In genomic region chr17:12522743-12523181, GRCh38 we compare ENCODE assay signal across 10 cellular contexts.
DNase-seq lines count a peak whose midpoint lies in the region; ATAC-seq and TF ChIP-seq lines count a peak whose summit lies in the region.
"Had no signal": no experiment of that assay in that cellular context is flagged by ENCODE, and none has a peak within 500 bp of the region (broad histone marks: within the 10 kb centered on the region; RNA-seq: fewer than 3 reads in every experiment).

No MANE protein-coding gene starts in this region.

- no peaks in the 10 kb centered on the region for H3K79me2 ChIP-seq in PC-9 (ENCODE audit: low read depth)

- H3K9ac ChIP-seq in mesenchymal stem cell (ENCODE audit: low read length) = no peak overlapping the region

- no peak overlapping the region for H2BK15ac ChIP-seq in mesenchymal stem cell (ENCODE audit: low read depth, poor library complexity, severe bottlenecking)

- BruUV-seq in PC-9 (replicated peaks; lab: Mats Ljungman, UMichigan) = no TSS peak

- no peaks in the 10 kb centered on the region for H3K79me1 ChIP-seq in mesenchymal stem cell (replicated peaks; ENCODE audit: low read length, poor library complexity, severe bottlenecking)

- TF ChIP-seq EP300 in gastroesophageal sphincter (IDR thresholded peaks at IDR 0.05) = no peak

- H3K4me1 ChIP-seq in mesenchymal stem cell (ENCODE audit: control insufficient read depth, insufficient read depth, low read depth, low read length) = no peaks in the 10 kb centered on the region
- H3K4me1 ChIP-seq in upper lobe of right lung = no peaks in the 10 kb centered on the region
- H3K4me1 ChIP-seq in gastroesophageal sphincter = peaks cover 0 to 21% (median 0%) of the 10 kb centered on the region in 3 donors
- H3K4me1 ChIP-seq in PC-9 (replicated peaks; ENCODE audit: insufficient read depth) = no peaks in the 10 kb centered on the region

- intact Hi-C loops in left ventricle myocardium superior (cut with micrococcal nuclease) (no loop called here), Right ventricle myocardium inferior (cut with DNase I) (no loop called here), upper lobe of right lung (cut with DNase I) (no loop called here), PC-9 (cut with micrococcal nuclease; ENCODE audit: unreplicated experiment) (no loop called here)

- no peak overlapping the region for H3K23ac ChIP-seq in mesenchymal stem cell (ENCODE audit: low read length in 2 of 2)

- H3K9me2 ChIP-seq in PC-9 (ENCODE audit: insufficient read depth) = no peaks in the 10 kb centered on the region

- no peak overlapping the region for H2BK12ac ChIP-seq in mesenchymal stem cell (ENCODE audit: low read length in 2 of 2)

- no peaks in the 10 kb centered on the region for H3F3A ChIP-seq in PC-9 (ENCODE audit: insufficient read depth, low read depth)

- H2BK5ac ChIP-seq in mesenchymal stem cell (ENCODE audit: low read depth, low read length, poor library complexity, severe bottlenecking) = peak overlapping the region; percentile 73

- no peak overlapping the region for H3K14ac ChIP-seq in mesenchymal stem cell (ENCODE audit: low read length in 2 of 2)

- peak overlapping the region; percentile 38 for H3K4me2 ChIP-seq in mesenchymal stem cell (ENCODE audit: low read length, poor library complexity, severe bottlenecking)
- no peak overlapping the region for H3K4me2 ChIP-seq in PC-9

- no peak overlapping the region for H3K18ac ChIP-seq in mesenchymal stem cell (ENCODE audit: low read depth in 1 of 2, low read length in 2 of 2)

- no peak for TF ChIP-seq POLR2A in gastroesophageal sphincter (IDR thresholded peaks at IDR 0.05)

- CTCF ChIA-PET in PC-9 (lab: Charles Lee) = no interaction called here

- no peak overlapping the region for H2BK120ac ChIP-seq in mesenchymal stem cell (ENCODE audit: low read depth, low read length)

- H3K9me3 ChIP-seq in mesenchymal stem cell (ENCODE audit: control insufficient read depth, low read length) = no peaks in the 10 kb centered on the region
- H3K9me3 ChIP-seq in upper lobe of right lung = no peaks in the 10 kb centered on the region
- H3K9me3 ChIP-seq in gastroesophageal sphincter = no peaks in the 10 kb centered on the region
- H3K9me3 ChIP-seq in PC-9 (ENCODE audit: insufficient read depth, low read depth) = no peaks in the 10 kb centered on the region

- no peaks in the 10 kb centered on the region for H3K27me3 ChIP-seq in mesenchymal stem cell (ENCODE audit: control insufficient read depth in 1 of 2, insufficient read depth in 1 of 2, low read length in 2 of 2)
- H3K27me3 ChIP-seq in upper lobe of right lung = no peaks in the 10 kb centered on the region
- H3K27me3 ChIP-seq in gastroesophageal sphincter = no peaks in the 10 kb centered on the region
- H3K27me3 ChIP-seq in PC-9 (ENCODE audit: insufficient read depth, low read depth) = no peaks in the 10 kb centered on the region

- no peaks in the 10 kb centered on the region for H4K20me1 ChIP-seq in PC-9 (ENCODE audit: insufficient read depth)

- ATAC-seq in left ventricle myocardium superior (peak; percentile 23), Right ventricle myocardium inferior (no peak), upper lobe of right lung (peak; percentile 49), gastroesophageal sphincter (no peak)

- H3K36me3 ChIP-seq in mesenchymal stem cell (ENCODE audit: control insufficient read depth in 1 of 2, insufficient read depth in 2 of 2, low read depth in 1 of 2, low read length in 2 of 2) (no peaks in the 10 kb centered on the region), upper lobe of right lung (no peaks in the 10 kb centered on the region), gastroesophageal sphincter (no peaks in the 10 kb centered on the region), PC-9 (ENCODE audit: low read depth) (no peaks in the 10 kb centered on the region)

- H3K4me3 ChIP-seq in choroid plexus epithelial cell (ENCODE audit: low read depth, low read length) = no peak overlapping the region
- no peak overlapping the region for H3K4me3 ChIP-seq in mesenchymal stem cell (ENCODE audit: insufficient read depth in 1 of 2, low read depth in 1 of 2, low read length in 2 of 2)
- H3K4me3 ChIP-seq in upper lobe of right lung = no peak overlapping the region
- H3K4me3 ChIP-seq in gastroesophageal sphincter = no peak overlapping the region
- H3K4me3 ChIP-seq in PC-9 = no peak overlapping the region

- H3K27ac ChIP-seq in mesenchymal stem cell (ENCODE audit: low read length, poor library complexity, severe bottlenecking) (peak overlapping the region; percentile 82), upper lobe of right lung (no peak overlapping the region), gastroesophageal sphincter (peak overlapping the region in 2 of 4 donors; percentile 5 to 39), PC-9 (no peak overlapping the region)

- H2AFZ ChIP-seq in mesenchymal stem cell (ENCODE audit: low read depth, low read length) = no peak overlapping the region
- H2AFZ ChIP-seq in PC-9 = no peak overlapping the region

- POLR2A ChIA-PET in PC-9 (lab: Charles Lee; ENCODE audit: unreplicated experiment) = no interaction called here

- no peak overlapping the region for H4K91ac ChIP-seq in mesenchymal stem cell (ENCODE audit: low read length)

- H2AK5ac ChIP-seq in mesenchymal stem cell (ENCODE audit: low read length, severe bottlenecking) = no peak overlapping the region

- under 1% methylated on average over 6 of the region's 6 CpGs for WGBS in mesenchymal stem cell
- 4 to 5% methylated on average over 5 to 6 of the region's 6 CpGs for WGBS in gastroesophageal sphincter (ENCODE audit: low coverage in 1 of 2), 2 donors

- peak; percentile 32 for DNase-seq in left ventricle myocardium superior
- DNase-seq in Right ventricle myocardium inferior (ENCODE audit: missing footprints) = no peak
- peak; percentile 90 for DNase-seq in choroid plexus epithelial cell (ENCODE audit: low read depth)
- peak; percentile 90 for DNase-seq in mesenchymal stem cell
- DNase-seq in upper lobe of right lung = no peak
- no peak for DNase-seq in PC-9
- no peak for DNase-seq in DMS153 (lab: John Stamatoyannopoulos, UW)
- DNase-seq: activated CD4-positive, CD25-positive, alpha-beta regulatory T cell treated with anti-CD3 and anti-CD28 coated beads, Interleukin-2, amount 50 U/mL, for 72 hours; NCI-H1105 treated with DMSO at 0.1 percent for 48 hours had no signal

- no peak overlapping the region for H4K8ac ChIP-seq in mesenchymal stem cell (ENCODE audit: low read length)

- no peak overlapping the region for H3K4ac ChIP-seq in mesenchymal stem cell (ENCODE audit: low read depth in 1 of 2, low read length in 2 of 2)

- TF ChIP-seq CTCF in choroid plexus epithelial cell (conservative IDR thresholded peaks at IDR 0.05; ENCODE audit: low read depth, low read length) (no peak), upper lobe of right lung (IDR thresholded peaks at IDR 0.05) (no peak), gastroesophageal sphincter (IDR thresholded peaks at IDR 0.05) (no peak), PC-9 (conservative IDR thresholded peaks at IDR 0.05) (no peak)

Comparison
In these comparisons a context has a peak if more than half of its experiments do, and no peak if none do; other contexts are left out.
1. ATAC-seq: peak in left ventricle myocardium superior (single experiment) and upper lobe of right lung (single experiment); none in Right ventricle myocardium inferior (single experiment) and gastroesophageal sphincter (single experiment).
2. DNase-seq: peak in left ventricle myocardium superior (single experiment), choroid plexus epithelial cell (single experiment) and mesenchymal stem cell (single experiment); none in Right ventricle myocardium inferior (single experiment), upper lobe of right lung (single experiment), PC-9 (0 of 2) and DMS153 (single experiment).